In genomic region chr17:43006639-43007551, GRCh38 we compare ENCODE assay signal across 8 cellular contexts. TPM values are rescaled to one million over a fixed set of nuclear protein-coding genes. Genes with fewer than 3 reads are reported as not detected.
A peak's percentile ranks its signal among the peaks of the same experiment; 100 is the strongest.
DNase-seq lines count a peak whose midpoint lies in the region; ATAC-seq and TF ChIP-seq lines count a peak whose summit lies in the region.

Gene IFI35 (plus strand): TSS chr17:43006784. CDS start chr17:43006948, 164 bp downstream.

- H3K27ac Mint-ChIP-seq in IgD-negative memory B cell (peak within 1 kb of the TSS; percentile 94 to 99 (median 98)), osteocyte (ENCODE audit: unreplicated experiment) (peak within 1 kb of the TSS; percentile 100)
- peak within 1 kb of the TSS; percentile 99 for H3K27ac Mint-ChIP-seq in activated naive CD4-positive, alpha-beta T cell treated with anti-CD3 and anti-CD28 coated beads, Interleukin-2, amount 10 ng/mL, durations not matched to agents 7 days and 5 days

- H3K27me3 Mint-ChIP-seq in IgD-negative memory B cell (no peaks in the 10 kb centered on the region), osteocyte (ENCODE audit: unreplicated experiment) (no peaks in the 10 kb centered on the region)
- H3K27me3 Mint-ChIP-seq in activated naive CD4-positive, alpha-beta T cell treated with anti-CD3 and anti-CD28 coated beads, Interleukin-2, amount 10 ng/mL, durations not matched to agents 7 days and 5 days = no peaks in the 10 kb centered on the region

- peaks cover 40% of the 10 kb centered on the region for H3K36me3 ChIP-seq in BLaER1
- H3K36me3 ChIP-seq in testis (ENCODE audit: low read depth, missing control alignments) = no peaks in the 10 kb centered on the region

- TF ChIP-seq CTCF in osteocyte (IDR thresholded peaks at IDR 0.05) (peak; percentile 38), testis (IDR thresholded peaks at IDR 0.05) (peak in 2 of 3 experiments; percentile 19 to 26)

- H3K9ac ChIP-seq in BLaER1 = peak within 1 kb of the TSS; percentile 85

- H3K4me1 Mint-ChIP-seq in IgD-negative memory B cell (peaks cover 8 to 15% (median 10%) of the 10 kb centered on the region in 3 donors), osteocyte (ENCODE audit: unreplicated experiment) (peaks cover 21% of the 10 kb centered on the region)
- H3K4me1 Mint-ChIP-seq in activated naive CD4-positive, alpha-beta T cell treated with anti-CD3 and anti-CD28 coated beads, Interleukin-2, amount 10 ng/mL, durations not matched to agents 7 days and 5 days = peaks cover 35% of the 10 kb centered on the region

- peak within 1 kb of the TSS; percentile 88 for H3K27ac ChIP-seq in BLaER1
- peak within 1 kb of the TSS; percentile 87 to 91 for H3K27ac ChIP-seq in testis

- intact Hi-C loops in testis (cut with DNase I; ENCODE audit: low total_unique reads) = no loop called here

- DNase-seq in GM19240 (ENCODE audit: insufficient read length, low spot score) (peak; percentile 81), globus pallidus (ENCODE audit: low spot score) (peak; percentile 77), osteocyte (ENCODE audit: extremely low spot score, unreplicated experiment) (peak; percentile 94), testis (peak; percentile 89)
- peak; percentile 93 for DNase-seq in activated naive CD4-positive, alpha-beta T cell treated with anti-CD3 and anti-CD28 coated beads, Interleukin-2, amount 10 ng/mL, durations not matched to agents 7 days and 5 days

- ATAC-seq in SK-N-SH treated with all-trans-retinoic acid at 6 μM for 48 hours = peak; percentile 82

- H3K4me3 ChIP-seq in BLaER1 (peak within 1 kb of the TSS; percentile 68), testis (peak within 1 kb of the TSS; percentile 57 to 75)

- H3K9me3 Mint-ChIP-seq in IgD-negative memory B cell = no peaks in the 10 kb centered on the region
- no peaks in the 10 kb centered on the region for H3K9me3 Mint-ChIP-seq in activated naive CD4-positive, alpha-beta T cell treated with anti-CD3 and anti-CD28 coated beads, Interleukin-2, amount 10 ng/mL, durations not matched to agents 7 days and 5 days
- H3K9me3 Mint-ChIP-seq in osteocyte (ENCODE audit: unreplicated experiment) = no peaks in the 10 kb centered on the region

- H3K4me3 Mint-ChIP-seq in IgD-negative memory B cell (peak within 1 kb of the TSS; percentile 98 to 100 (median 100)), osteocyte (ENCODE audit: unreplicated experiment) (peak within 1 kb of the TSS; percentile 98)
- H3K4me3 Mint-ChIP-seq in activated naive CD4-positive, alpha-beta T cell treated with anti-CD3 and anti-CD28 coated beads, Interleukin-2, amount 10 ng/mL, durations not matched to agents 7 days and 5 days = peak within 1 kb of the TSS; percentile 100

- H3K36me3 Mint-ChIP-seq in IgD-negative memory B cell (no peaks in the 10 kb centered on the region), osteocyte (ENCODE audit: unreplicated experiment) (peaks cover 9% of the 10 kb centered on the region)
- peaks cover 29% of the 10 kb centered on the region for H3K36me3 Mint-ChIP-seq in activated naive CD4-positive, alpha-beta T cell treated with anti-CD3 and anti-CD28 coated beads, Interleukin-2, amount 10 ng/mL, durations not matched to agents 7 days and 5 days

- H3K27me3 ChIP-seq in BLaER1 (no peaks in the 10 kb centered on the region), testis (no peaks in the 10 kb centered on the region)

- CTCF ChIA-PET in activated naive CD4-positive, alpha-beta T cell treated with anti-CD3 and anti-CD28 coated beads, Interleukin-2, amount 10 ng/mL, durations not matched to agents 7 days and 5 days (lab: Charles Lee) = interaction anchor here (0.7 to 1.4 kb wide), 4 partner anchors 9 to 36 kb away, joined by 3 to 11 read pairs (median 3); partner anchors contain the start of gene RPL27

- H3K9me3 ChIP-seq in BLaER1 (no peaks in the 10 kb centered on the region), testis (no peaks in the 10 kb centered on the region)

- peak within 1 kb of the TSS; percentile 98 for H3K4me2 ChIP-seq in BLaER1

- WGBS in testis, 2 donors = 34 to 35% methylated on average over 15 to 18 of the region's 18 CpGs

- H3K4me1 ChIP-seq in BLaER1 = peaks cover 12% of the 10 kb centered on the region
- H3K4me1 ChIP-seq in testis = peaks cover 20% of the 10 kb centered on the region

- TF ChIP-seq POLR2A in testis (IDR thresholded peaks at IDR 0.05) = no peak

- peaks cover 24% of the 10 kb centered on the region for H4K20me1 ChIP-seq in BLaER1

TF ChIP-seq in SK-N-SH treated with all-trans-retinoic acid at 6 μM for 48 hours, 23 proteins besides CTCF, POLR2A, EP300 and RAD21:
- TF ChIP-seq ARNTL (CRISPR knock-in tag; IDR thresholded peaks at IDR 0.05; ENCODE audit: borderline replicate concordance, low read depth) (no peak), ZNF565 (CRISPR knock-in tag; conservative IDR thresholded peaks at IDR 0.05; ENCODE audit: low read depth) (no peak), BACH2 (CRISPR knock-in tag; IDR thresholded peaks at IDR 0.05; ENCODE audit: borderline replicate concordance) (no peak), CSDC2 (CRISPR knock-in tag; IDR thresholded peaks at IDR 0.05) (no peak), PATZ1 (CRISPR knock-in tag; IDR thresholded peaks at IDR 0.05; ENCODE audit: borderline replicate concordance) (no peak), ISL1 (CRISPR knock-in tag; IDR thresholded peaks at IDR 0.05) (no peak), ZFP30 (CRISPR knock-in tag; IDR thresholded peaks at IDR 0.05) (no peak), ZC3H10 (CRISPR knock-in tag; IDR thresholded peaks at IDR 0.05) (no peak), GLIS3 (CRISPR knock-in tag; IDR thresholded peaks at IDR 0.05) (no peak), SNAI2 (CRISPR knock-in tag; IDR thresholded peaks at IDR 0.05) (no peak), ESRRG (CRISPR knock-in tag; IDR thresholded peaks at IDR 0.05) (no peak), ZNF70 (CRISPR knock-in tag; IDR thresholded peaks at IDR 0.05) (no peak), TOX (CRISPR knock-in tag; IDR thresholded peaks at IDR 0.05; ENCODE audit: borderline replicate concordance) (no peak)
- TF ChIP-seq, protein P1, sequence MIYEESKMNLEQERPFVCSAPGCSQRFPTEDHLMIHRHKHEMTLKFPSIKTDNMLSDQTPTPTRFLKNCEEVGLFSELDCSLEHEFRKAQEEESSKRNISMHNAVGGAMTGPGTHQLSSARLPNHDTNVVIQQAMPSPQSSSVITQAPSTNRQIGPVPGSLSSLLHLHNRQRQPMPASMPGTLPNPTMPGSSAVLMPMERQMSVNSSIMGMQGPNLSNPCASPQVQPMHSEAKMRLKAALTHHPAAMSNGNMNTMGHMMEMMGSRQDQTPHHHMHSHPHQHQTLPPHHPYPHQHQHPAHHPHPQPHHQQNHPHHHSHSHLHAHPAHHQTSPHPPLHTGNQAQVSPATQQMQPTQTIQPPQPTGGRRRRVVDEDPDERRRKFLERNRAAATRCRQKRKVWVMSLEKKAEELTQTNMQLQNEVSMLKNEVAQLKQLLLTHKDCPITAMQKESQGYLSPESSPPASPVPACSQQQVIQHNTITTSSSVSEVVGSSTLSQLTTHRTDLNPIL (CRISPR knock-in tag; IDR thresholded peaks at IDR 0.05; ENCODE audit: low read depth) = no peak

RNA-seq across cellular contexts. Expression of gene IFI35, which starts in this region (rescaled TPM):
- polyA plus RNA-seq in IgD-negative memory B cell = 63.7 TPM
- total RNA-seq in osteocyte = 34.4 and 41.6 TPM in 2 replicates
- 10 to 100 TPM in 1 of 2 donors, 1 to 10 TPM in 1; 8.0 to 12.7 TPM for total RNA-seq in testis
- polyA plus RNA-seq in testis (ENCODE audit: insufficient read depth, low read depth, low replicate concordance) = 15.0 TPM

Comparison
In these comparisons a context has a peak if more than half of its experiments do, and no peak if none do; other contexts are left out.
1. Peak in every context shown above with its lines: DNase-seq, ATAC-seq, H3K4me3 ChIP-seq and H3K27ac ChIP-seq.